In genomic region chr21:41230530-41230929, GRCh38 we compare ENCODE assay signal across 30 cellular contexts.
"Had no signal": no experiment of that assay in that cellular context is flagged by ENCODE, and none has a peak within 500 bp of the region (broad histone marks: within the 10 kb centered on the region; RNA-seq: fewer than 3 reads in every experiment).

No MANE protein-coding gene starts in this region.

- H3K4me3 Mint-ChIP-seq: activated CD4-positive, alpha-beta T cell treated with anti-CD3 and anti-CD28 coated beads for 36 hours; activated CD4-positive, alpha-beta T cell treated with anti-CD3 and anti-CD28 coated beads, Interleukin-2, amount 10 ng/mL, durations not matched to agents 7 days and 5 days; activated CD8-positive, alpha-beta T cell treated with anti-CD3 and anti-CD28 coated beads, Interleukin-2, amount 10 ng/mL, durations not matched to agents 7 days and 5 days; activated naive CD4-positive, alpha-beta T cell treated with anti-CD3 and anti-CD28 coated beads, Interleukin-2, amount 50 U/mL, for 24 hours; activated naive CD8-positive, alpha-beta T cell treated with anti-CD3 and anti-CD28 coated beads, Interleukin-2, amount 10 ng/mL, durations not matched to agents 7 days and 5 days; activated T-cell treated with anti-CD3 and anti-CD28 coated beads, Interleukin-2, amount 50 U/mL, for 24 hours; central memory CD8-positive, alpha-beta T cell; T-helper 1 cell treated with Interleukin-12 subunit alpha and Interleukin-12 subunit beta and Interleukin-4 antibody, amounts not matched to agents 30 μg/mL and 1 μg/mL, for 36 hours; T-helper 2 cell treated with Interferon-gamma antibody and Interleukin-4, amounts not matched to agents 5 μg/mL and 100 μg/mL, for 36 hours had no signal

- H3K27me3 Mint-ChIP-seq: activated CD4-positive, alpha-beta T cell treated with anti-CD3 and anti-CD28 coated beads, Interleukin-2, amount 10 ng/mL, durations not matched to agents 7 days and 5 days had no signal

- H3K4me3 ChIP-seq: ascending aorta, cardiac muscle cell, MG63, PC-9 had no signal

- H3K27ac ChIP-seq: ascending aorta, cardiac muscle cell, PC-9, RWPE1 had no signal

- H3K9me3 Mint-ChIP-seq: activated naive CD4-positive, alpha-beta T cell treated with anti-CD3 and anti-CD28 coated beads, Interleukin-2, amount 50 U/mL, for 24 hours; activated T-cell treated with anti-CD3 and anti-CD28 coated beads, Interleukin-2, amount 50 U/mL, for 24 hours; activated T-helper 2 cell treated with anti-CD3 and anti-CD28 coated beads, Interferon-gamma antibody, Interleukin-2, Interleukin-4, amounts not matched to agents 10 μg/mL and 5 μg/mL and 100 μg/mL, durations not matched to agents 14 hours and 24 hours and 36 hours; central memory CD8-positive, alpha-beta T cell; T-helper 1 cell treated with Interleukin-12 subunit alpha and Interleukin-12 subunit beta and Interleukin-4 antibody, amounts not matched to agents 30 μg/mL and 1 μg/mL, for 36 hours; T-helper 2 cell treated with Interferon-gamma antibody and Interleukin-4, amounts not matched to agents 5 μg/mL and 100 μg/mL, for 36 hours had no signal

- ATAC-seq: activated CD4-positive, alpha-beta T cell treated with anti-CD3 and anti-CD28 coated beads for 36 hours; activated CD4-positive, CD25-positive, alpha-beta regulatory T cell treated with anti-CD3 and anti-CD28 coated beads, Interleukin-2, amount 50 U/mL, for 24 hours; activated CD8-positive, alpha-beta T cell treated with anti-CD3 and anti-CD28 coated beads, Interleukin-2, amount 10 ng/mL, durations not matched to agents 7 days and 5 days; Right ventricle myocardium inferior had no signal

- H2AFZ ChIP-seq: PC-9 had no signal

- H3K9me3 ChIP-seq: ascending aorta, MG63 had no signal

- H3K36me3 Mint-ChIP-seq: activated naive CD4-positive, alpha-beta T cell treated with anti-CD3 and anti-CD28 coated beads, Interleukin-2, amount 50 U/mL, for 24 hours had no signal

- H3K27me3 ChIP-seq: ascending aorta, cardiac muscle cell, MG63 had no signal

- H3K4me2 ChIP-seq: PC-9 had no signal

- H3K36me3 ChIP-seq: cardiac muscle cell had no signal

- H3K4me1 Mint-ChIP-seq: activated naive CD4-positive, alpha-beta T cell treated with anti-CD3 and anti-CD28 coated beads, Interleukin-2, amount 50 U/mL, for 24 hours; central memory CD8-positive, alpha-beta T cell had no signal

- H3K27ac Mint-ChIP-seq: activated CD4-positive, alpha-beta T cell treated with anti-CD3 and anti-CD28 coated beads for 36 hours; activated CD4-positive, alpha-beta T cell treated with anti-CD3 and anti-CD28 coated beads, Interleukin-2, amount 10 ng/mL, durations not matched to agents 7 days and 5 days; activated CD8-positive, alpha-beta T cell treated with anti-CD3 and anti-CD28 coated beads, Interleukin-2, amount 10 ng/mL, durations not matched to agents 7 days and 5 days; activated naive CD4-positive, alpha-beta T cell treated with anti-CD3 and anti-CD28 coated beads, Interleukin-2, amount 50 U/mL, for 24 hours; activated naive CD8-positive, alpha-beta T cell treated with anti-CD3 and anti-CD28 coated beads, Interleukin-2, amount 10 ng/mL, durations not matched to agents 7 days and 5 days; activated T-cell treated with anti-CD3 and anti-CD28 coated beads, Interleukin-2, amount 50 U/mL, for 24 hours; activated T-helper 2 cell treated with anti-CD3 and anti-CD28 coated beads, Interferon-gamma antibody, Interleukin-2, Interleukin-4, amounts not matched to agents 10 μg/mL and 5 μg/mL and 100 μg/mL, durations not matched to agents 14 hours and 24 hours and 36 hours; T-helper 1 cell treated with Interleukin-12 subunit alpha and Interleukin-12 subunit beta and Interleukin-4 antibody, amounts not matched to agents 30 μg/mL and 1 μg/mL, for 36 hours; T-helper 2 cell treated with Interferon-gamma antibody and Interleukin-4, amounts not matched to agents 5 μg/mL and 100 μg/mL, for 36 hours had no signal

- DNase-seq: activated CD4-positive, alpha-beta T cell treated with anti-CD3 and anti-CD28 coated beads for 36 hours; activated CD4-positive, alpha-beta T cell treated with anti-CD3 and anti-CD28 coated beads, Interleukin-2, amount 10 ng/mL, durations not matched to agents 7 days and 5 days; activated CD4-positive, alpha-beta T cell treated with anti-CD3 and anti-CD28 coated beads, Interleukin-2, amount 50 U/mL, for 48 hours; activated CD8-positive, alpha-beta T cell treated with anti-CD3 and anti-CD28 coated beads, Interleukin-2, amount 10 ng/mL, durations not matched to agents 7 days and 5 days; activated gamma-delta T cell; activated naive CD4-positive, alpha-beta T cell treated with Interleukin-2 at 50 U/mL for 16 hours; activated naive CD8-positive, alpha-beta T cell treated with anti-CD3 and anti-CD28 coated beads, Interleukin-2, amount 10 ng/mL, durations not matched to agents 7 days and 5 days; activated T-cell treated with anti-CD3 and anti-CD28 coated beads, Interleukin-2, amount 50 U/mL, for 24 hours; amygdala; Karpas-422; KBM-7; MG63; NCI-H1048; NCI-H1436 treated with DMSO at 0.1 percent for 48 hours; NCI-H1694 treated with DMSO at 0.1 percent for 48 hours; NCI-H2029; NCI-H345; NCI-H524 treated with DMSO at 0.1 percent for 48 hours; PC-9; SIG-M5 had no signal
